ENCODE assay signal across 15 cellular contexts in genomic region chr17:65696739-65697394, GRCh38.
DNase-seq lines count a peak whose midpoint lies in the region; ATAC-seq and TF ChIP-seq lines count a peak whose summit lies in the region.
"Had no signal": no experiment of that assay in that cellular context is flagged by ENCODE, and none has a peak within 500 bp of the region (broad histone marks: within the 10 kb centered on the region; RNA-seq: fewer than 3 reads in every experiment).

No MANE protein-coding gene starts in this region.

- no peak for DNase-seq in AG04450 (ENCODE audit: low read depth, low spot score)
- DNase-seq in LHCN-M2 (ENCODE audit: low read depth), result peak; percentile 67
- peak; percentile 38 for DNase-seq in brain pericyte (ENCODE audit: low read depth, low spot score)
- peak; percentile 48 for DNase-seq in myocyte (ENCODE audit: low read depth)
- DNase-seq in NCI-H2029 treated with DMSO at 0.1 percent for 48 hours (lab: John Stamatoyannopoulos, UW), result no peak
- no peak for DNase-seq in activated naive CD4-positive, alpha-beta T cell treated with anti-CD3 and anti-CD28 coated beads, Interleukin-2, amount 50 U/mL, for 72 hours (ENCODE audit: low spot score in 2 of 2)
- no peak for DNase-seq in Right ventricle myocardium inferior (ENCODE audit: missing footprints)
- DNase-seq: activated CD4-positive, alpha-beta T cell treated with anti-CD3 and anti-CD28 coated beads, Interleukin-2, amount 10 ng/mL, durations not matched to agents 24 days and 14 days; activated naive CD4-positive, alpha-beta T cell treated with Interleukin-2 at 50 U/mL for 16 hours; effector memory CD8-positive, alpha-beta T cell; NCI-H2081; nucleus accumbens; stimulated activated CD4-positive, alpha-beta T cell treated with anti-CD3 and anti-CD28 coated beads, Interleukin-4, amount 100 ng/mL, for 4 hours had no signal

- peaks cover 0 to 4% of the 10 kb centered on the region in 2 donors for H3K36me3 Mint-ChIP-seq in activated naive CD4-positive, alpha-beta T cell treated with anti-CD3 and anti-CD28 coated beads, Interleukin-2, amount 50 U/mL, for 72 hours

- ATAC-seq in GM21786 (IDR thresholded peaks at IDR 0.05; ENCODE audit: unreplicated experiment) (no peak), Right ventricle myocardium inferior (no peak)
- no peak for ATAC-seq in activated naive CD4-positive, alpha-beta T cell treated with anti-CD3 and anti-CD28 coated beads, Interleukin-2, amount 50 U/mL, for 72 hours
- ATAC-seq: effector memory CD8-positive, alpha-beta T cell had no signal

- no peaks in the 10 kb centered on the region for H3K27me3 ChIP-seq in AG04450 (ENCODE audit: control insufficient read depth, insufficient read depth, low read length)

- CTCF ChIA-PET in AG04450 (lab: Charles Lee), result no interaction called here

- no peaks in the 10 kb centered on the region for H3K9me3 Mint-ChIP-seq in activated naive CD4-positive, alpha-beta T cell treated with anti-CD3 and anti-CD28 coated beads, Interleukin-2, amount 50 U/mL, for 72 hours
- H3K9me3 Mint-ChIP-seq: activated CD4-positive, alpha-beta T cell treated with anti-CD3 and anti-CD28 coated beads, Interleukin-2, amount 10 ng/mL, durations not matched to agents 24 days and 14 days; effector memory CD8-positive, alpha-beta T cell had no signal

- peak overlapping the region; percentile 50 for H3K27ac ChIP-seq in AG04450 (ENCODE audit: low read depth, low read length)
- H3K27ac ChIP-seq: C4-2B had no signal

- intact Hi-C loops in Right ventricle myocardium inferior (cut with DNase I), result no loop called here

- H3K9me3 ChIP-seq in AG04450 (ENCODE audit: control insufficient read depth, insufficient read depth, low read length), result no peaks in the 10 kb centered on the region

- no peak overlapping the region for H3K27ac Mint-ChIP-seq in activated naive CD4-positive, alpha-beta T cell treated with anti-CD3 and anti-CD28 coated beads, Interleukin-2, amount 50 U/mL, for 72 hours
- H3K27ac Mint-ChIP-seq: activated CD4-positive, alpha-beta T cell treated with anti-CD3 and anti-CD28 coated beads, Interleukin-2, amount 10 ng/mL, durations not matched to agents 24 days and 14 days; effector memory CD8-positive, alpha-beta T cell had no signal

- no peak for TF ChIP-seq CTCF in AG04450 (IDR thresholded peaks at IDR 0.05; ENCODE audit: low read depth, low read length)

- H3K4me3 ChIP-seq in AG04450 (ENCODE audit: low read depth, low read length), result no peak overlapping the region

- POLR2A ChIA-PET in AG04450 (lab: Yijun Ruan, JAX), result interaction anchor here (0.5 kb wide), 1 partner anchor 292 kb away, joined by 3 read pairs; no protein-coding TSS in a partner anchor

Comparison
In these comparisons a context has a peak if more than half of its experiments do, and no peak if none do; other contexts are left out.
1. DNase-seq: peak in LHCN-M2 (single experiment), brain pericyte (single experiment) and myocyte (single experiment); none in AG04450 (single experiment), NCI-H2029 treated with DMSO at 0.1 percent for 48 hours (single experiment), activated naive CD4-positive, alpha-beta T cell treated with anti-CD3 and anti-CD28 coated beads, Interleukin-2, amount 50 U/mL, for 72 hours (0 of 2) and Right ventricle myocardium inferior (single experiment).